In genomic region chr2:118882693-118883336, GRCh38 we compare ENCODE assay signal across 8 cellular contexts. TPM values are rescaled to one million over a fixed set of nuclear protein-coding genes. Genes with fewer than 3 reads are reported as not detected.
A peak's percentile ranks its signal among the peaks of the same experiment; 100 is the strongest.
DNase-seq lines count a peak whose midpoint lies in the region; ATAC-seq and TF ChIP-seq lines count a peak whose summit lies in the region.

No MANE protein-coding gene starts in this region.

- intact Hi-C loops in uterus (cut with DNase I; ENCODE audit: low total_unique reads): loop anchor here (10.0 kb wide), 1 partner anchor 412 kb away; no protein-coding TSS in a partner anchor

- no peaks in the 10 kb centered on the region for H3F3A ChIP-seq in DOHH2 (ENCODE audit: control insufficient read depth, insufficient read depth)

- TF ChIP-seq CTCF in DOHH2 (IDR thresholded peaks at IDR 0.05; ENCODE audit: low read depth, low read length, poor library complexity, severe bottlenecking) (peak; percentile 91), LNCaP clone FGC (IDR thresholded peaks at IDR 0.05; ENCODE audit: control insufficient read depth, extremely low read depth, insufficient read depth) (peak; percentile 97), glutamatergic neuron (IDR thresholded peaks at IDR 0.05; ENCODE audit: partially characterized antibody, unreplicated experiment) (peak; percentile 74), progenitor cell of endocrine pancreas (IDR thresholded peaks at IDR 0.05; ENCODE audit: unreplicated experiment) (peak; percentile 87), uterus (IDR thresholded peaks at IDR 0.05) (peak; percentile 34 to 54 (median 40))

- peak overlapping the region; percentile 63 for H3K4me3 ChIP-seq in DOHH2 (ENCODE audit: low read length)
- H3K4me3 ChIP-seq in LNCaP clone FGC (ENCODE audit: low read depth, low read length): peak overlapping the region; percentile 46
- no peak overlapping the region for H3K4me3 ChIP-seq in uterus

- H3K27me3 ChIP-seq in DOHH2 (ENCODE audit: control insufficient read depth, low read length) (peaks cover 4% of the 10 kb centered on the region; the same call in 1 of the 2 replicates), uterus (no peaks in the 10 kb centered on the region)

- no peaks in the 10 kb centered on the region; the same call in 1 of the 2 replicates for H4K20me1 ChIP-seq in DOHH2 (ENCODE audit: control insufficient read depth, insufficient read depth, low read depth, low read length)

- H3K27ac Mint-ChIP-seq in glutamatergic neuron (ENCODE audit: unreplicated experiment) (no peak overlapping the region), progenitor cell of endocrine pancreas (no peak overlapping the region)

- TF ChIP-seq POLR2A in uterus (IDR thresholded peaks at IDR 0.05): no peak

- DNase-seq in LNCaP clone FGC (ENCODE audit: low read depth): peak; percentile 34
- peak; percentile 54 for DNase-seq in SIG-M5 (lab: John Stamatoyannopoulos, UW)
- DNase-seq in activated gamma-delta T cell treated with anti-CD3 and anti-CD28 coated beads, Interleukin-2, amount 50 U/mL, for 16 hours (ENCODE audit: low read depth): peak; percentile 20
- peak; percentile 74 for DNase-seq in glutamatergic neuron
- peak; percentile 32 for DNase-seq in progenitor cell of endocrine pancreas (ENCODE audit: low spot score, unreplicated experiment)
- DNase-seq in uterus: peak; percentile 15 to 23

- H3K36me3 ChIP-seq in DOHH2 (ENCODE audit: control insufficient read depth, low read length): no peaks in the 10 kb centered on the region
- H3K36me3 ChIP-seq in uterus: no peaks in the 10 kb centered on the region

- H3K9me3 ChIP-seq in DOHH2 (ENCODE audit: control insufficient read depth, insufficient read depth, low read length) (no peaks in the 10 kb centered on the region), uterus (no peaks in the 10 kb centered on the region)

- H3K9me3 Mint-ChIP-seq in glutamatergic neuron (ENCODE audit: unreplicated experiment): no peaks in the 10 kb centered on the region
- no peaks in the 10 kb centered on the region for H3K9me3 Mint-ChIP-seq in progenitor cell of endocrine pancreas (ENCODE audit: low read depth)

- no peaks in the 10 kb centered on the region for H3K27me3 Mint-ChIP-seq in glutamatergic neuron (ENCODE audit: unreplicated experiment)
- H3K27me3 Mint-ChIP-seq in progenitor cell of endocrine pancreas: peaks cover 51% of the 10 kb centered on the region

- no peak overlapping the region for H3K4me3 Mint-ChIP-seq in glutamatergic neuron (ENCODE audit: unreplicated experiment)
- H3K4me3 Mint-ChIP-seq in progenitor cell of endocrine pancreas (ENCODE audit: low read depth): no peak overlapping the region

- H3K79me2 ChIP-seq in DOHH2 (ENCODE audit: control insufficient read depth, low read length): no peaks in the 10 kb centered on the region

- H3K27ac ChIP-seq in DOHH2 (ENCODE audit: low read depth, low read length) (no peak overlapping the region), uterus (no peak overlapping the region)

- H3K9me2 ChIP-seq in DOHH2 (replicated peaks; ENCODE audit: control insufficient read depth, low read length): no peaks in the 10 kb centered on the region

- H3K4me2 ChIP-seq in DOHH2 (ENCODE audit: low read length): peak overlapping the region; percentile 63

- H3K36me3 Mint-ChIP-seq in glutamatergic neuron (ENCODE audit: unreplicated experiment) (no peaks in the 10 kb centered on the region), progenitor cell of endocrine pancreas (ENCODE audit: insufficient read depth) (no peaks in the 10 kb centered on the region)

- peak; percentile 73 for ATAC-seq in GM21825 (IDR thresholded peaks at IDR 0.05; ENCODE audit: unreplicated experiment)

- H3K4me1 ChIP-seq in DOHH2 (ENCODE audit: control insufficient read depth, low read length) (peaks cover 12% of the 10 kb centered on the region), uterus (no peaks in the 10 kb centered on the region)

- no peaks in the 10 kb centered on the region for H3K4me1 Mint-ChIP-seq in glutamatergic neuron (ENCODE audit: low read depth, unreplicated experiment)
- no peaks in the 10 kb centered on the region for H3K4me1 Mint-ChIP-seq in progenitor cell of endocrine pancreas (ENCODE audit: low read depth)

RNA-seq across cellular contexts. Expression of gene EN1, which starts 35.4 kb away (rescaled TPM):
- total RNA-seq in glutamatergic neuron (ENCODE audit: unreplicated experiment) (0.39 TPM), progenitor cell of endocrine pancreas (0.12 and 0.42 TPM in 2 replicates), uterus (not detected)

RNA-seq across cellular contexts. Expression of gene MARCO, which starts 59.2 kb away (rescaled TPM):
- total RNA-seq in glutamatergic neuron (ENCODE audit: unreplicated experiment) (not detected), progenitor cell of endocrine pancreas (not detected in 2 replicates), uterus (1 to 10 TPM in 2 of 4 donors, not detected in 2; 2.1 to 2.3 TPM)

Comparison
In these comparisons a context has a peak if more than half of its experiments do, and no peak if none do; other contexts are left out.
1. H3K4me3 ChIP-seq: peak in DOHH2 (single experiment) and LNCaP clone FGC (single experiment); none in uterus (0 of 2).
2. CTCF ChIP-seq: peak in every context shown above with its lines; median percentile 97 in LNCaP clone FGC; 91 in DOHH2; 87 in progenitor cell of endocrine pancreas; 74 in glutamatergic neuron; 40 in uterus.
3. DNase-seq: peak in every context shown above with its lines; median percentile 74 in glutamatergic neuron; 54 in SIG-M5; 34 in LNCaP clone FGC; 32 in progenitor cell of endocrine pancreas; 20 in activated gamma-delta T cell treated with anti-CD3 and anti-CD28 coated beads, Interleukin-2, amount 50 U/mL, for 16 hours; 19 in uterus.